9 cellular contexts compared by ENCODE assay signal in the genomic region with DNA sequence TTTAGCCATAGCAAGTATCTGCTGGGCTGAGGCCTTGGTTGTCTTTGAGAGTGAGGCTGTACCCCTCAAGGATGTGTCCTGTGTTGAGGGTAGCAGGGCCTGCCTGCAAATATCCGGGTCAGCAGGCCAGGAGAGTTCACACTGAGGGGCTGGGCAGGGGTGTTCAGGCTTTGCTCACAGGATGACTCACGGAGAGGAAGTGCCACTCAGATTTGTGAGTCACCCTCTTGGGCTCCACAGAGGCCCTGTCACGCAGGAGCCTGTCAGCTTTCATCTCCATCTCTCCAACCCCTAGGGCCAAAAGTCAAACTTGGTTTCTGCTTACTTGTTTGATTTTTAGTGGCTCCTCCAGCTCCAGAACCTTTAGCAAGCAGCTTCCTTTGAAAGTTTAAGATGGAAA.
DNase-seq lines count a peak whose midpoint lies in the region; ATAC-seq lines count a peak whose summit lies in the region.
"Had no signal": no experiment of that assay in that cellular context is flagged by ENCODE, and none has a peak within 500 bp of the region (broad histone marks: within the 10 kb centered on the region; RNA-seq: fewer than 3 reads in every experiment).

No MANE protein-coding gene starts in this region.

- H3K36me3 Mint-ChIP-seq in activated T-helper 2 cell treated with anti-CD3 and anti-CD28 coated beads, Interferon-gamma antibody, Interleukin-2, Interleukin-4, amounts not matched to agents 10 μg/mL and 5 μg/mL and 100 μg/mL, durations not matched to agents 14 hours and 24 hours and 36 hours (ENCODE audit: low read depth): peaks cover 3% of the 10 kb centered on the region
- peaks cover 0 to 2% (median 0%) of the 10 kb centered on the region in 3 donors for H3K36me3 Mint-ChIP-seq in immature natural killer cell
- H3K36me3 Mint-ChIP-seq: activated naive CD4-positive, alpha-beta T cell treated with anti-CD3 and anti-CD28 coated beads, Interleukin-2, amount 50 U/mL, for 24 hours had no signal

- peaks cover 36% of the 10 kb centered on the region for H3K4me1 Mint-ChIP-seq in activated T-helper 2 cell treated with anti-CD3 and anti-CD28 coated beads, Interferon-gamma antibody, Interleukin-2, Interleukin-4, amounts not matched to agents 10 μg/mL and 5 μg/mL and 100 μg/mL, durations not matched to agents 14 hours and 24 hours and 36 hours (ENCODE audit: low read depth)
- peaks cover 16 to 17% of the 10 kb centered on the region in 2 donors for H3K4me1 Mint-ChIP-seq in immature natural killer cell
- H3K4me1 Mint-ChIP-seq: activated naive CD4-positive, alpha-beta T cell treated with anti-CD3 and anti-CD28 coated beads, Interleukin-2, amount 50 U/mL, for 24 hours had no signal

- DNase-seq in NOMO-1 treated with dmso at 0.1 percent for 144 hours (lab: John Stamatoyannopoulos, UW; ENCODE audit: unreplicated experiment) (peak; percentile 90), immature natural killer cell (peak; percentile 55 to 75 (median 56)), NCI-H2196 (lab: John Stamatoyannopoulos, UW; ENCODE audit: unreplicated experiment) (no peak), NCI-H345 treated with DMSO at 0.1 percent for 48 hours (lab: John Stamatoyannopoulos, UW; ENCODE audit: unreplicated experiment) (no peak)
- DNase-seq in activated T-helper 2 cell treated with anti-CD3 and anti-CD28 coated beads, Interferon-gamma antibody, Interleukin-2, Interleukin-4, amounts not matched to agents 10 μg/mL and 5 μg/mL and 100 μg/mL, durations not matched to agents 14 hours and 24 hours and 36 hours (ENCODE audit: low spot score): peak; percentile 54
- peak; percentile 64 to 70 for DNase-seq in stimulated activated CD8-positive, alpha-beta memory T cell treated with anti-CD3 and anti-CD28 coated beads, Interleukin-15, amount 100 ng/mL, for 48 hours (ENCODE audit: low read depth in 2 of 2)

- no peaks in the 10 kb centered on the region for H3K9me3 Mint-ChIP-seq in activated T-helper 2 cell treated with anti-CD3 and anti-CD28 coated beads, Interferon-gamma antibody, Interleukin-2, Interleukin-4, amounts not matched to agents 10 μg/mL and 5 μg/mL and 100 μg/mL, durations not matched to agents 14 hours and 24 hours and 36 hours
- no peaks in the 10 kb centered on the region for H3K9me3 Mint-ChIP-seq in immature natural killer cell
- H3K9me3 Mint-ChIP-seq: activated naive CD4-positive, alpha-beta T cell treated with anti-CD3 and anti-CD28 coated beads, Interleukin-2, amount 50 U/mL, for 24 hours had no signal

- ATAC-seq in GM18870 (IDR thresholded peaks at IDR 0.05; ENCODE audit: unreplicated experiment): peak; percentile 96
- ATAC-seq in HG02840 (IDR thresholded peaks at IDR 0.05; ENCODE audit: low FRiP score, unreplicated experiment): peak; percentile 91

- H3K4me3 Mint-ChIP-seq in activated T-helper 2 cell treated with anti-CD3 and anti-CD28 coated beads, Interferon-gamma antibody, Interleukin-2, Interleukin-4, amounts not matched to agents 10 μg/mL and 5 μg/mL and 100 μg/mL, durations not matched to agents 14 hours and 24 hours and 36 hours (ENCODE audit: low read depth): no peak overlapping the region
- peak overlapping the region in 2 of 5 donors; percentile 14 to 18 for H3K4me3 Mint-ChIP-seq in immature natural killer cell
- H3K4me3 Mint-ChIP-seq: activated naive CD4-positive, alpha-beta T cell treated with anti-CD3 and anti-CD28 coated beads, Interleukin-2, amount 50 U/mL, for 24 hours had no signal

- intact Hi-C loops in activated T-helper 2 cell treated with anti-CD3 and anti-CD28 coated beads, Interferon-gamma antibody, Interleukin-2, Interleukin-4, amounts not matched to agents 10 μg/mL and 5 μg/mL and 100 μg/mL, durations not matched to agents 14 hours and 24 hours and 36 hours (cut with micrococcal nuclease): loop anchor here (5.0 to 10.0 kb wide), 4 partner anchors 39 to 381 kb away; no protein-coding TSS in a partner anchor

- peak overlapping the region; percentile 61 for H3K27ac Mint-ChIP-seq in activated T-helper 2 cell treated with anti-CD3 and anti-CD28 coated beads, Interferon-gamma antibody, Interleukin-2, Interleukin-4, amounts not matched to agents 10 μg/mL and 5 μg/mL and 100 μg/mL, durations not matched to agents 14 hours and 24 hours and 36 hours
- peak overlapping the region; percentile 84 to 93 (median 90) for H3K27ac Mint-ChIP-seq in immature natural killer cell
- H3K27ac Mint-ChIP-seq: activated naive CD4-positive, alpha-beta T cell treated with anti-CD3 and anti-CD28 coated beads, Interleukin-2, amount 50 U/mL, for 24 hours had no signal

- no peaks in the 10 kb centered on the region for H3K27me3 Mint-ChIP-seq in activated T-helper 2 cell treated with anti-CD3 and anti-CD28 coated beads, Interferon-gamma antibody, Interleukin-2, Interleukin-4, amounts not matched to agents 10 μg/mL and 5 μg/mL and 100 μg/mL, durations not matched to agents 14 hours and 24 hours and 36 hours (ENCODE audit: low read depth)
- H3K27me3 Mint-ChIP-seq in immature natural killer cell (ENCODE audit: low read depth in 3 of 3): peaks cover 0 to 5% (median 2%) of the 10 kb centered on the region in 3 donors

Comparison
In these comparisons a context has a peak if more than half of its experiments do, and no peak if none do; other contexts are left out.
1. DNase-seq: peak in NOMO-1 treated with dmso at 0.1 percent for 144 hours (single experiment), activated T-helper 2 cell treated with anti-CD3 and anti-CD28 coated beads, Interferon-gamma antibody, Interleukin-2, Interleukin-4, amounts not matched to agents 10 μg/mL and 5 μg/mL and 100 μg/mL, durations not matched to agents 14 hours and 24 hours and 36 hours (single experiment), immature natural killer cell (3 of 3) and stimulated activated CD8-positive, alpha-beta memory T cell treated with anti-CD3 and anti-CD28 coated beads, Interleukin-15, amount 100 ng/mL, for 48 hours (2 of 2); none in NCI-H2196 (single experiment) and NCI-H345 treated with DMSO at 0.1 percent for 48 hours (single experiment).